Comparison of ENCODE assay signal across 12 cellular contexts in the genomic region with DNA sequence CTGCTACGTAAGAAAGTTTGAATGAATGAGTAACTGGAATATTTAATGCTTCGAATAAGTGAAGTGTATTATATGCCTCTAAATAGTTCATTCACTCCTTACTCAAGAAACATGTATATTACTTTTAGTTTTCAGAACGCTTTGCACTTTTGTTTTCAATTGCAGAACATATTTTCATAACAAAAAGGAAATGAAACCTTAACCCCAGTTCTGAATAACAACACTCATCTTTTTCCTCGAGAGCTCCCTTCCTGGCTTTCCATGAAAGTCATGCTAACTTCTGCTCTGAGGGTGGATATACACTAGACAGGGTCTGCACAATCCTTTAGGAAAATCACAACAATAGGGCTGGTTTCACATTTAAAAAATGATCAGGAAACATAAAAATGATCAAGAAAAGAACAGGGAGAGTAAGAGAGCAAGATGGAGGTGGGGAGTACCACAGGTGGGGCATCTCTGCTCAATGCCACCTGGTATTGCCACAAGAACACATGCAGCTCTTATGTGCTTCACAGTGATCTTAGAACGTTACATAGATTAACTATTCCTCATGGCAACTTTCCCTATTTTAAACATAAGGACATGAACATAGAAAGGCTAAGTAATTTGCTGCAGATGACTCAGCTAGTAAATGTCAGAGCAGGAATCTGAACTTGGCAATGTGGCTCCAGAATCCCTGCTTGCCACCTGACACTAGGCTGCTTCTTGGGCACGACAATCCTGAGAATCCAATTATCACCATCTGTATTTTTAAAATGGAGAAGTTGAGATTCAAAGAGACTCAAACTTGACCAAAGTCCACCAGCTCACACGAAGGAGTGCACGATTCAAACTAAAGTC.
DNase-seq lines count a peak whose midpoint lies in the region; ATAC-seq and TF ChIP-seq lines count a peak whose summit lies in the region.
"Had no signal": no experiment of that assay in that cellular context is flagged by ENCODE, and none has a peak within 500 bp of the region (broad histone marks: within the 10 kb centered on the region; RNA-seq: fewer than 3 reads in every experiment).

No MANE protein-coding gene starts in this region.

- no peak for TF ChIP-seq POLR2A in tibial nerve (IDR thresholded peaks at IDR 0.05)

- CTCF ChIA-PET in activated B cell treated with CpG ODN at 0.5 μM for 24 hours (lab: Charles Lee): no interaction called here
- CTCF ChIA-PET in WTC11 (lab: Charles Lee): no interaction called here

- POLR2A ChIA-PET in activated B cell treated with CpG ODN at 0.5 μM for 24 hours (lab: Charles Lee): no interaction called here
- POLR2A ChIA-PET in WTC11 (lab: Charles Lee): interaction anchor here (1.3 kb wide), 1 partner anchor 104 kb away, joined by 3 read pairs; no protein-coding TSS in a partner anchor

- in situ Hi-C loops in GM13976 (cut with MboI; ENCODE audit: low sequenced_read_pairs, unreplicated experiment): no loop called here

- H3K9me3 Mint-ChIP-seq in activated B cell treated with CpG ODN at 0.5 μM for 24 hours (peaks cover 17% of the 10 kb centered on the region), WTC11 (peaks cover 17% of the 10 kb centered on the region)

- intact Hi-C loops in activated B cell treated with CpG ODN at 0.5 μM for 24 hours (cut with micrococcal nuclease): no loop called here

- no peak overlapping the region for H3K4me3 ChIP-seq in tibial nerve

- ATAC-seq in GM19372 (IDR thresholded peaks at IDR 0.05; ENCODE audit: low read depth, unreplicated experiment) (peak; percentile 74), HG02981 (IDR thresholded peaks at IDR 0.05; ENCODE audit: unreplicated experiment) (peak; percentile 52), activated B cell treated with CpG ODN at 0.5 μM for 24 hours (ENCODE audit: low read depth) (no peak), WTC11 (no peak)

- H3K27ac Mint-ChIP-seq in activated B cell treated with CpG ODN at 0.5 μM for 24 hours (peak overlapping the region; percentile 36), WTC11 (no peak overlapping the region)

- H3K36me3 Mint-ChIP-seq in activated B cell treated with CpG ODN at 0.5 μM for 24 hours (ENCODE audit: low read depth): peaks cover 51% of the 10 kb centered on the region
- H3K36me3 Mint-ChIP-seq in WTC11: no peaks in the 10 kb centered on the region; the same call in 1 of the 2 replicates

- peak overlapping the region; percentile 62 for H3K4me3 Mint-ChIP-seq in activated B cell treated with CpG ODN at 0.5 μM for 24 hours
- H3K4me3 Mint-ChIP-seq in WTC11: no peak overlapping the region

- no peaks in the 10 kb centered on the region for H3K27me3 Mint-ChIP-seq in activated B cell treated with CpG ODN at 0.5 μM for 24 hours
- no peaks in the 10 kb centered on the region; the same call in 1 of the 2 replicates for H3K27me3 Mint-ChIP-seq in WTC11 (ENCODE audit: low read depth)

- H3K27me3 ChIP-seq in tibial nerve: no peaks in the 10 kb centered on the region

- peak; percentile 22 for DNase-seq in GM13976 (ENCODE audit: low spot score)
- DNase-seq in activated B cell treated with CpG ODN at 0.5 μM for 24 hours: no peak
- no peak for DNase-seq in tibial nerve (ENCODE audit: low spot score in 2 of 2)
- DNase-seq in WTC11 (ENCODE audit: low spot score): no peak
- no peak for DNase-seq in NCI-H1417 treated with DMSO at 0.1 percent for 48 hours (lab: John Stamatoyannopoulos, UW)
- no peak for DNase-seq in stimulated activated naive CD4-positive, alpha-beta T cell (lab: John Stamatoyannopoulos, UW)
- DNase-seq: DMS79, NCI-H1048, RPMI8226, substantia nigra had no signal

- WGBS in tibial nerve, 2 donors: 56 to 62% methylated on average over 8 of the region's 8 CpGs

- H3K4me1 Mint-ChIP-seq in activated B cell treated with CpG ODN at 0.5 μM for 24 hours: peaks cover 68% of the 10 kb centered on the region
- H3K4me1 Mint-ChIP-seq in WTC11: peaks cover 39% of the 10 kb centered on the region

- H3K9me3 ChIP-seq in tibial nerve: peaks cover 0 to 19% (median 4%) of the 10 kb centered on the region in 4 donors

- TF ChIP-seq CTCF in GM13976 (IDR thresholded peaks at IDR 0.05; ENCODE audit: borderline replicate concordance, control extremely low read depth, extremely low read depth, insufficient read depth, missing control alignments) (no peak), activated B cell treated with CpG ODN at 0.5 μM for 24 hours (IDR thresholded peaks at IDR 0.05) (no peak), tibial nerve (IDR thresholded peaks at IDR 0.05) (no peak), WTC11 (IDR thresholded peaks at IDR 0.05) (no peak)

- H3K36me3 ChIP-seq in tibial nerve: peaks cover 0 to 28% (median 3%) of the 10 kb centered on the region in 3 donors

- no peak for TF ChIP-seq EP300 in tibial nerve (IDR thresholded peaks at IDR 0.05)

- H3K4me1 ChIP-seq in tibial nerve: peaks cover 0 to 12% (median 5%) of the 10 kb centered on the region in 4 donors

- H3K27ac ChIP-seq in tibial nerve: no peak overlapping the region

TF ChIP-seq in WTC11, 78 proteins besides CTCF, POLR2A, EP300 and RAD21:
- TF ChIP-seq ZNF423 (CRISPR knock-in tag; IDR thresholded peaks at IDR 0.05) (no peak), ZNF232 (CRISPR knock-in tag; IDR thresholded peaks at IDR 0.05) (no peak), ZNF512 (CRISPR knock-in tag; IDR thresholded peaks at IDR 0.05; ENCODE audit: borderline replicate concordance) (no peak), ZNF317 (CRISPR knock-in tag; IDR thresholded peaks at IDR 0.05; ENCODE audit: borderline replicate concordance, low read depth) (no peak), USF2 (CRISPR knock-in tag; IDR thresholded peaks at IDR 0.05) (no peak), AR (CRISPR knock-in tag; IDR thresholded peaks at IDR 0.05) (no peak), EMX1 (CRISPR knock-in tag; IDR thresholded peaks at IDR 0.05) (no peak), ZNF416 (CRISPR knock-in tag; IDR thresholded peaks at IDR 0.05) (no peak), JAZF1 (CRISPR knock-in tag; IDR thresholded peaks at IDR 0.05) (no peak), HMGA2 (CRISPR knock-in tag; IDR thresholded peaks at IDR 0.05) (no peak), ZBTB21 (CRISPR knock-in tag; IDR thresholded peaks at IDR 0.05; ENCODE audit: borderline replicate concordance) (no peak), E2F1 (CRISPR knock-in tag; IDR thresholded peaks at IDR 0.05) (no peak)

Comparison
In these comparisons a context has a peak if more than half of its experiments do, and no peak if none do; other contexts are left out.
1. ATAC-seq: peak in GM19372 (single experiment) and HG02981 (single experiment); none in activated B cell treated with CpG ODN at 0.5 μM for 24 hours (single experiment) and WTC11 (single experiment).